1 cellular context compared by ENCODE assay signal in the genomic region with DNA sequence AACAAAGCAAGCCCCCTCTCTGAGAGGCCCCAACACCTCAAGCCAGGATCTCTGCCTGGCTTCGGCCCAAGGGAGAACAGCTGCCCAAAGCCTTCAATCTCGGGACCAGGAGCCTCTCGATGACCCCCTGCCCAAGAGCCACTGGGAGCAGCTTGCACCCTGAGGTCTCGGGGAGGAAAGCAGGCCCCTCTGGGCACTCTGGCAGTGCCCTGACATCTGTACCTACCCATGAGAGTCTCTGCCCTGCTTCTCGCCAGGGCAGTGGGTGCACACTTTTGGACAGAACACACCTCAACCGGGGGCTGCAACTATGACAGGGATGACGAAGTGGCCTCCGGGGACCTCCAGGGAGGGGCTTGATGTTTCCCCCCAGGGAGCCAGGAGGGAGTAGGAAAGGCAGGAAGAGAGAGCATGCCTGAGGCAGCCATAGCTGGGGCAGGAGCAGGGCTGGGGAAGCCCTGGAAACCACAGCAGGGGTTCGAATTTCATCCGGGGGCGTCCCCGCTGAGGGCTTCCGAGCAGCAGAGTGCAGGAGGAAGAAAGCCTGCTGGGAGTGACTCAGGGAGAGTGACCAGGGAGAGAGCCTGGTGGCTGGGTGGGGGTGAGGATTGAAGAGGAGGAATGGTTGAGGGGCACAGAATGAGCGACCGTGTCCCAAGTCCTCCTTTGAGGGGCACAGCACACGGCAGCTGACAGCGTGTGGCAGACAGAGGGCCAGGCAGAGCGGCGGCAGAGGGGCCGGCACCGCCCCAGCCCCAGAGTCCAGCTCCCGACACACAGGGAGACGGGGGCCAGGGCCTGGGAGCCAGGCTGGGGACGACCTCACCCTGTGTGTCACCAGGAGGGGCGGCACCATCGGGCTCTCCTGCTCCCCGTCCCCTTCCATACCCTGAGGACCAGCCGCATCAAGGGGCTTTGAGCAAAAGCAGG.
TF ChIP-seq lines count a peak whose summit lies in the region.

No MANE protein-coding gene starts in this region.

TF ChIP-seq in GM12878, 131 proteins besides CTCF, POLR2A, EP300 and RAD21 (continued from another document and continues in another):
- TF ChIP-seq EGR1 (IDR thresholded peaks at IDR 0.05; ENCODE audit: borderline replicate concordance in 1 of 2, low read depth in 2 of 2, low read length in 2 of 2) = peak in 1 of 2 experiments; percentile 65; a peak in 1 of 3 replicates
- TF ChIP-seq ESRRA (IDR thresholded peaks at IDR 0.05; ENCODE audit: low read length) = no peak
- TF ChIP-seq, protein P1, sequence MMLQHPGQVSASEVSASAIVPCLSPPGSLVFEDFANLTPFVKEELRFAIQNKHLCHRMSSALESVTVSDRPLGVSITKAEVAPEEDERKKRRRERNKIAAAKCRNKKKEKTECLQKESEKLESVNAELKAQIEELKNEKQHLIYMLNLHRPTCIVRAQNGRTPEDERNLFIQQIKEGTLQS (IDR thresholded peaks at IDR 0.05; ENCODE audit: borderline replicate concordance, extremely low read depth, low read depth, low read length) = no peak
- TF ChIP-seq NFYA (IDR thresholded peaks at IDR 0.05; ENCODE audit: borderline replicate concordance, low read depth, low read length) = no peak
- TF ChIP-seq FOXK2 (IDR thresholded peaks at IDR 0.05) = no peak
- no peak for TF ChIP-seq BRCA1 (IDR thresholded peaks at IDR 0.05; ENCODE audit: low read depth, low read length)
- TF ChIP-seq, protein P2, sequence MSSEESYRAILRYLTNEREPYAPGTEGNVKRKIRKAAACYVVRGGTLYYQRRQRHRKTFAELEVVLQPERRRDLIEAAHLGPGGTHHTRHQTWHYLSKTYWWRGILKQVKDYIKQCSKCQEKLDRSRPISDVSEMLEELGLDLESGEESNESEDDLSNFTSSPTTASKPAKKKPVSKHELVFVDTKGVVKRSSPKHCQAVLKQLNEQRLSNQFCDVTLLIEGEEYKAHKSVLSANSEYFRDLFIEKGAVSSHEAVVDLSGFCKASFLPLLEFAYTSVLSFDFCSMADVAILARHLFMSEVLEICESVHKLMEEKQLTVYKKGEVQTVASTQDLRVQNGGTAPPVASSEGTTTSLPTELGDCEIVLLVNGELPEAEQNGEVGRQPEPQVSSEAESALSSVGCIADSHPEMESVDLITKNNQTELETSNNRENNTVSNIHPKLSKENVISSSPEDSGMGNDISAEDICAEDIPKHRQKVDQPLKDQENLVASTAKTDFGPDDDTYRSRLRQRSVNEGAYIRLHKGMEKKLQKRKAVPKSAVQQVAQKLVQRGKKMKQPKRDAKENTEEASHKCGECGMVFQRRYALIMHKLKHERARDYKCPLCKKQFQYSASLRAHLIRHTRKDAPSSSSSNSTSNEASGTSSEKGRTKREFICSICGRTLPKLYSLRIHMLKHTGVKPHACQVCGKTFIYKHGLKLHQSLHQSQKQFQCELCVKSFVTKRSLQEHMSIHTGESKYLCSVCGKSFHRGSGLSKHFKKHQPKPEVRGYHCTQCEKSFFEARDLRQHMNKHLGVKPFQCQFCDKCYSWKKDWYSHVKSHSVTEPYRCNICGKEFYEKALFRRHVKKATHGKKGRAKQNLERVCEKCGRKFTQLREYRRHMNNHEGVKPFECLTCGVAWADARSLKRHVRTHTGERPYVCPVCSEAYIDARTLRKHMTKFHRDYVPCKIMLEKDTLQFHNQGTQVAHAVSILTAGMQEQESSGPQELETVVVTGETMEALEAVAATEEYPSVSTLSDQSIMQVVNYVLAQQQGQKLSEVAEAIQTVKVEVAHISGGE (CRISPR knock-in tag; IDR thresholded peaks at IDR 0.05) = no peak
- TF ChIP-seq RUNX3 (IDR thresholded peaks at IDR 0.05; ENCODE audit: low read length) = peak; percentile 84
- TF ChIP-seq ZNF217 (IDR thresholded peaks at IDR 0.05) = no peak
- no peak for TF ChIP-seq TCF7 (IDR thresholded peaks at IDR 0.05; ENCODE audit: borderline replicate concordance)
- no peak for TF ChIP-seq FOS (IDR thresholded peaks at IDR 0.05; ENCODE audit: borderline replicate concordance, extremely low read depth, insufficient read length)
- TF ChIP-seq SMAD1 (IDR thresholded peaks at IDR 0.05; ENCODE audit: low read depth, partially characterized antibody) = no peak
- TF ChIP-seq, protein P3, sequence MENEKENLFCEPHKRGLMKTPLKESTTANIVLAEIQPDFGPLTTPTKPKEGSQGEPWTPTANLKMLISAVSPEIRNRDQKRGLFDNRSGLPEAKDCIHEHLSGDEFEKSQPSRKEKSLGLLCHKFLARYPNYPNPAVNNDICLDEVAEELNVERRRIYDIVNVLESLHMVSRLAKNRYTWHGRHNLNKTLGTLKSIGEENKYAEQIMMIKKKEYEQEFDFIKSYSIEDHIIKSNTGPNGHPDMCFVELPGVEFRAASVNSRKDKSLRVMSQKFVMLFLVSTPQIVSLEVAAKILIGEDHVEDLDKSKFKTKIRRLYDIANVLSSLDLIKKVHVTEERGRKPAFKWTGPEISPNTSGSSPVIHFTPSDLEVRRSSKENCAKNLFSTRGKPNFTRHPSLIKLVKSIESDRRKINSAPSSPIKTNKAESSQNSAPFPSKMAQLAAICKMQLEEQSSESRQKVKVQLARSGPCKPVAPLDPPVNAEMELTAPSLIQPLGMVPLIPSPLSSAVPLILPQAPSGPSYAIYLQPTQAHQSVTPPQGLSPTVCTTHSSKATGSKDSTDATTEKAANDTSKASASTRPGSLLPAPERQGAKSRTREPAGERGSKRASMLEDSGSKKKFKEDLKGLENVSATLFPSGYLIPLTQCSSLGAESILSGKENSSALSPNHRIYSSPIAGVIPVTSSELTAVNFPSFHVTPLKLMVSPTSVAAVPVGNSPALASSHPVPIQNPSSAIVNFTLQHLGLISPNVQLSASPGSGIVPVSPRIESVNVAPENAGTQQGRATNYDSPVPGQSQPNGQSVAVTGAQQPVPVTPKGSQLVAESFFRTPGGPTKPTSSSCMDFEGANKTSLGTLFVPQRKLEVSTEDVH (IDR thresholded peaks at IDR 0.05; ENCODE audit: low read depth, partially characterized antibody) = no peak
- no peak for TF ChIP-seq ZNF207 (IDR thresholded peaks at IDR 0.05; ENCODE audit: borderline replicate concordance)
- no peak for TF ChIP-seq MYB (IDR thresholded peaks at IDR 0.05; ENCODE audit: borderline replicate concordance, low read depth, low read length)
- no peak for TF ChIP-seq SUPT20H (IDR thresholded peaks at IDR 0.05; ENCODE audit: borderline replicate concordance, control insufficient read depth, low read depth, low read length)
- TF ChIP-seq, protein P4, sequence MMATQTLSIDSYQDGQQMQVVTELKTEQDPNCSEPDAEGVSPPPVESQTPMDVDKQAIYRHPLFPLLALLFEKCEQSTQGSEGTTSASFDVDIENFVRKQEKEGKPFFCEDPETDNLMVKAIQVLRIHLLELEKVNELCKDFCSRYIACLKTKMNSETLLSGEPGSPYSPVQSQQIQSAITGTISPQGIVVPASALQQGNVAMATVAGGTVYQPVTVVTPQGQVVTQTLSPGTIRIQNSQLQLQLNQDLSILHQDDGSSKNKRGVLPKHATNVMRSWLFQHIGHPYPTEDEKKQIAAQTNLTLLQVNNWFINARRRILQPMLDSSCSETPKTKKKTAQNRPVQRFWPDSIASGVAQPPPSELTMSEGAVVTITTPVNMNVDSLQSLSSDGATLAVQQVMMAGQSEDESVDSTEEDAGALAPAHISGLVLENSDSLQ (IDR thresholded peaks at IDR 0.05) = no peak
- peak; percentile 51; the same call in 1 of the 2 replicates for TF ChIP-seq YY1 (IDR thresholded peaks at IDR 0.05; ENCODE audit: low read depth, low read length)
- TF ChIP-seq MYC (IDR thresholded peaks at IDR 0.05; ENCODE audit: insufficient read depth, insufficient read length, insufficient replicate concordance, low read length, severe bottlenecking) = no peak
- TF ChIP-seq NR2C1 (IDR thresholded peaks at IDR 0.05) = no peak
- TF ChIP-seq CBFB (IDR thresholded peaks at IDR 0.05; ENCODE audit: low read depth) = 0 out of 2 replicates have a peak, but pooled peaks have one; percentile 31
- TF ChIP-seq, protein P5, sequence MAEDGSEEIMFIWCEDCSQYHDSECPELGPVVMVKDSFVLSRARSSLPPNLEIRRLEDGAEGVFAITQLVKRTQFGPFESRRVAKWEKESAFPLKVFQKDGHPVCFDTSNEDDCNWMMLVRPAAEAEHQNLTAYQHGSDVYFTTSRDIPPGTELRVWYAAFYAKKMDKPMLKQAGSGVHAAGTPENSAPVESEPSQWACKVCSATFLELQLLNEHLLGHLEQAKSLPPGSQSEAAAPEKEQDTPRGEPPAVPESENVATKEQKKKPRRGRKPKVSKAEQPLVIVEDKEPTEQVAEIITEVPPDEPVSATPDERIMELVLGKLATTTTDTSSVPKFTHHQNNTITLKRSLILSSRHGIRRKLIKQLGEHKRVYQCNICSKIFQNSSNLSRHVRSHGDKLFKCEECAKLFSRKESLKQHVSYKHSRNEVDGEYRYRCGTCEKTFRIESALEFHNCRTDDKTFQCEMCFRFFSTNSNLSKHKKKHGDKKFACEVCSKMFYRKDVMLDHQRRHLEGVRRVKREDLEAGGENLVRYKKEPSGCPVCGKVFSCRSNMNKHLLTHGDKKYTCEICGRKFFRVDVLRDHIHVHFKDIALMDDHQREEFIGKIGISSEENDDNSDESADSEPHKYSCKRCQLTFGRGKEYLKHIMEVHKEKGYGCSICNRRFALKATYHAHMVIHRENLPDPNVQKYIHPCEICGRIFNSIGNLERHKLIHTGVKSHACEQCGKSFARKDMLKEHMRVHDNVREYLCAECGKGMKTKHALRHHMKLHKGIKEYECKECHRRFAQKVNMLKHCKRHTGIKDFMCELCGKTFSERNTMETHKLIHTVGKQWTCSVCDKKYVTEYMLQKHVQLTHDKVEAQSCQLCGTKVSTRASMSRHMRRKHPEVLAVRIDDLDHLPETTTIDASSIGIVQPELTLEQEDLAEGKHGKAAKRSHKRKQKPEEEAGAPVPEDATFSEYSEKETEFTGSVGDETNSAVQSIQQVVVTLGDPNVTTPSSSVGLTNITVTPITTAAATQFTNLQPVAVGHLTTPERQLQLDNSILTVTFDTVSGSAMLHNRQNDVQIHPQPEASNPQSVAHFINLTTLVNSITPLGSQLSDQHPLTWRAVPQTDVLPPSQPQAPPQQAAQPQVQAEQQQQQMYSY (CRISPR knock-in tag; IDR thresholded peaks at IDR 0.05) = no peak
- TF ChIP-seq, protein P6, sequence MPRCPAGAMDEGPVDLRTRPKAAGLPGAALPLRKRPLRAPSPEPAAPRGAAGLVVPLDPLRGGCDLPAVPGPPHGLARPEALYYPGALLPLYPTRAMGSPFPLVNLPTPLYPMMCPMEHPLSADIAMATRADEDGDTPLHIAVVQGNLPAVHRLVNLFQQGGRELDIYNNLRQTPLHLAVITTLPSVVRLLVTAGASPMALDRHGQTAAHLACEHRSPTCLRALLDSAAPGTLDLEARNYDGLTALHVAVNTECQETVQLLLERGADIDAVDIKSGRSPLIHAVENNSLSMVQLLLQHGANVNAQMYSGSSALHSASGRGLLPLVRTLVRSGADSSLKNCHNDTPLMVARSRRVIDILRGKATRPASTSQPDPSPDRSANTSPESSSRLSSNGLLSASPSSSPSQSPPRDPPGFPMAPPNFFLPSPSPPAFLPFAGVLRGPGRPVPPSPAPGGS (IDR thresholded peaks at IDR 0.05; ENCODE audit: borderline replicate concordance, insufficient read depth, low read depth, low read length, poor library complexity, severe bottlenecking) = no peak
- TF ChIP-seq DPF2 (IDR thresholded peaks at IDR 0.05) = no peak
- no peak for TF ChIP-seq CEBPB (IDR thresholded peaks at IDR 0.05; ENCODE audit: borderline replicate concordance in 1 of 2, low read depth in 2 of 2, low read length in 2 of 2)
- TF ChIP-seq, protein P7, sequence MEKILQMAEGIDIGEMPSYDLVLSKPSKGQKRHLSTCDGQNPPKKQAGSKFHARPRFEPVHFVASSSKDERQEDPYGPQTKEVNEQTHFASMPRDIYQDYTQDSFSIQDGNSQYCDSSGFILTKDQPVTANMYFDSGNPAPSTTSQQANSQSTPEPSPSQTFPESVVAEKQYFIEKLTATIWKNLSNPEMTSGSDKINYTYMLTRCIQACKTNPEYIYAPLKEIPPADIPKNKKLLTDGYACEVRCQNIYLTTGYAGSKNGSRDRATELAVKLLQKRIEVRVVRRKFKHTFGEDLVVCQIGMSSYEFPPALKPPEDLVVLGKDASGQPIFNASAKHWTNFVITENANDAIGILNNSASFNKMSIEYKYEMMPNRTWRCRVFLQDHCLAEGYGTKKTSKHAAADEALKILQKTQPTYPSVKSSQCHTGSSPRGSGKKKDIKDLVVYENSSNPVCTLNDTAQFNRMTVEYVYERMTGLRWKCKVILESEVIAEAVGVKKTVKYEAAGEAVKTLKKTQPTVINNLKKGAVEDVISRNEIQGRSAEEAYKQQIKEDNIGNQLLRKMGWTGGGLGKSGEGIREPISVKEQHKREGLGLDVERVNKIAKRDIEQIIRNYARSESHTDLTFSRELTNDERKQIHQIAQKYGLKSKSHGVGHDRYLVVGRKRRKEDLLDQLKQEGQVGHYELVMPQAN (conservative IDR thresholded peaks at IDR 0.05) = no peak
- no peak for TF ChIP-seq STAT3 (IDR thresholded peaks at IDR 0.05; ENCODE audit: low read depth, low read length)
- TF ChIP-seq, protein P8, sequence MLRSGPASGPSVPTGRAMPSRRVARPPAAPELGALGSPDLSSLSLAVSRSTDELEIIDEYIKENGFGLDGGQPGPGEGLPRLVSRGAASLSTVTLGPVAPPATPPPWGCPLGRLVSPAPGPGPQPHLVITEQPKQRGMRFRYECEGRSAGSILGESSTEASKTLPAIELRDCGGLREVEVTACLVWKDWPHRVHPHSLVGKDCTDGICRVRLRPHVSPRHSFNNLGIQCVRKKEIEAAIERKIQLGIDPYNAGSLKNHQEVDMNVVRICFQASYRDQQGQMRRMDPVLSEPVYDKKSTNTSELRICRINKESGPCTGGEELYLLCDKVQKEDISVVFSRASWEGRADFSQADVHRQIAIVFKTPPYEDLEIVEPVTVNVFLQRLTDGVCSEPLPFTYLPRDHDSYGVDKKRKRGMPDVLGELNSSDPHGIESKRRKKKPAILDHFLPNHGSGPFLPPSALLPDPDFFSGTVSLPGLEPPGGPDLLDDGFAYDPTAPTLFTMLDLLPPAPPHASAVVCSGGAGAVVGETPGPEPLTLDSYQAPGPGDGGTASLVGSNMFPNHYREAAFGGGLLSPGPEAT (IDR thresholded peaks at IDR 0.05; ENCODE audit: low read depth) = no peak
- no peak for TF ChIP-seq YBX1 (IDR thresholded peaks at IDR 0.05)
- TF ChIP-seq FOXM1 (IDR thresholded peaks at IDR 0.05; ENCODE audit: low read depth, low read length) = no peak
- TF ChIP-seq BCL11A (IDR thresholded peaks at IDR 0.05; ENCODE audit: low read depth, low read length) = no peak
- no peak for TF ChIP-seq PAX8 (IDR thresholded peaks at IDR 0.05)
- TF ChIP-seq MTA3 (IDR thresholded peaks at IDR 0.05; ENCODE audit: borderline replicate concordance, low read length) = no peak
- TF ChIP-seq RAD51 (IDR thresholded peaks at IDR 0.05) = no peak
- no peak for TF ChIP-seq CHD4 (IDR thresholded peaks at IDR 0.05)
- peak; percentile 37; the same call in 1 of the 2 replicates for TF ChIP-seq IKZF1 (conservative IDR thresholded peaks at IDR 0.05)
- TF ChIP-seq EED (IDR thresholded peaks at IDR 0.05; ENCODE audit: low read depth) = peak; percentile 55; the same call in 1 of the 2 replicates
- TF ChIP-seq CBX3 (IDR thresholded peaks at IDR 0.05; ENCODE audit: borderline replicate concordance, low read depth) = no peak
- no peak for TF ChIP-seq ZSCAN29 (IDR thresholded peaks at IDR 0.05)
- no peak for TF ChIP-seq PML (IDR thresholded peaks at IDR 0.05; ENCODE audit: low read length)
- no peak; a peak in 1 of 4 replicates for TF ChIP-seq IKZF2 (IDR thresholded peaks at IDR 0.05)
